In genomic region chr2:240204431-240205276, GRCh38 we compare ENCODE assay signal across 1 cellular context.
TF ChIP-seq lines count a peak whose summit lies in the region.

No MANE protein-coding gene starts in this region.

TF ChIP-seq in HepG2, 621 proteins besides CTCF, POLR2A, EP300 and RAD21:
- TF ChIP-seq MAF1 (CRISPR knock-in tag; IDR thresholded peaks at IDR 0.05; ENCODE audit: borderline replicate concordance) (no peak), GZF1 (CRISPR knock-in tag; IDR thresholded peaks at IDR 0.05) (no peak), ZNF256 (CRISPR knock-in tag; conservative IDR thresholded peaks at IDR 0.05) (no peak), ZNF724P (CRISPR knock-in tag; IDR thresholded peaks at IDR 0.05; ENCODE audit: borderline replicate concordance) (no peak)
